In the genomic region with DNA sequence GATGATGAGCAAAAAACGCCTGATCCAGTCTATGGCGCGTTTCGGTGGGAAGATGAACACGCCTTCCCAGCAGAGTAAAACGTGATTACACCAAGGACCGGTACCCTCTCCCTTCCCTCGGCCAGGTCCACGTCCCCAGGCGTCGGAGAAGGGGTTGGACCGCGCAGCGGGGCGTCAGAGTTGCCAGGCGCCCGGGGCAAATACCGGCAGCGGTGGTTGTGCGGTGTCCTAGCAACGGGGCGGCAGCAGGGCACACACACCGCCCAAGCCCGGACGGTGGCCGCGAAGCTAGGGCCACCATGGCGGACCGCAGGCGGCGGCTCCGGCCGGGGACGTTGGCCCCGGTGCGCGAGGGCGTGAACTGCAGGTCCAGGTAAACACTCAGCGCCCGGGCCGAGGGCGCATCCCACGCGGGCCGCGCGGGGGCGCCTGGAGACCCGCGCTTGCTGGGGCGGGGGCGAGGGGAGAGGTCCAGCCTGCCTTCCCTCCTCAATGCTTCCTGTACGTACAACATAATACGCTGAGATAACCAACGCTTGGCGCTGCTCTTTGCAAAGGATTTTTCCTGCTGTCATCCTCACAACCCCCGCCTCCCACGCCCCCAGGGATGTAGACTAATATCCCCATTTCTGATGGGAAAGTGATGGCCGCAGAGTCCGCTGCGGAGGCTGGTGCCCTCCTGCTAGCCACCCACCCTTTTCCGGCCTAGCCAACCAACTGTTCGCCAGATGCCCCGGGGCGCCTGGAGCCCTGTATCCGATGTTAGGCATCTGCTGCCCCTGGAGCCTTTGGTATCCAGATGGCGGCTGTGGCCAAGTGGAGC, we compare ENCODE assay signal across 1 cellular context.
A peak's percentile ranks its signal among the peaks of the same experiment; 100 is the strongest.
TF ChIP-seq lines count a peak whose summit lies in the region.

A gene with protein sequence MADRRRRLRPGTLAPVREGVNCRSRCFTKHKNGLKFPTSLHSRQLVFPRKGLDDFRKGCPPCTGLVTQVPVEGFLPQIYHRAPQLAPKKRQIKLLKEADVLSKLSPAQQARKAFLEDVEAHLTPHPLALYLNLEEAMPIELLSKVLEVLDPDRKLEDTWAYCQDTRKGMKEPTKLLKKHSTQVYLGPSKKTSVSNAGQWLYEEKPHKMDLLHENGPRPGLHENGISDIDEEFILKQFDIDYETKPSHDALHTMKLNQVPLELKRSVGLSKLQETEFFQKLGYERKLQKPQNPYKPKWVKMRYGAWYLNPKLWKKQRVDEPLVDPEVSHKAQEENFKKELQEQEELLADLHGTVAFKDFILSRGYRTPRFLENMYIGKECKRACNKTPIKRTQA (plus strand): TSS at position 274 of the 823 bp plus-strand sequence. CDS start 26 bp downstream, at position 300.

TF ChIP-seq in liver, 16 proteins besides CTCF, POLR2A, EP300 and RAD21 (continued from another document):
- TF ChIP-seq, protein P1, sequence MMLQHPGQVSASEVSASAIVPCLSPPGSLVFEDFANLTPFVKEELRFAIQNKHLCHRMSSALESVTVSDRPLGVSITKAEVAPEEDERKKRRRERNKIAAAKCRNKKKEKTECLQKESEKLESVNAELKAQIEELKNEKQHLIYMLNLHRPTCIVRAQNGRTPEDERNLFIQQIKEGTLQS (IDR thresholded peaks at IDR 0.05), result no peak
- TF ChIP-seq FOXA1 (IDR thresholded peaks at IDR 0.05) (peak; percentile 24), GABPA (IDR thresholded peaks at IDR 0.05 in 1 of 2, conservative IDR thresholded peaks at IDR 0.05 in 1 of 2) (no peak), FOXA2 (IDR thresholded peaks at IDR 0.05) (peak; percentile 66), HNF4A (conservative IDR thresholded peaks at IDR 0.05) (peak in 1 of 2 donors; percentile 84), YY1 (IDR thresholded peaks at IDR 0.05) (peak; percentile 96), JUND (IDR thresholded peaks at IDR 0.05) (no peak), NR2F2 (IDR thresholded peaks at IDR 0.05) (no peak)
- TF ChIP-seq, protein P2, sequence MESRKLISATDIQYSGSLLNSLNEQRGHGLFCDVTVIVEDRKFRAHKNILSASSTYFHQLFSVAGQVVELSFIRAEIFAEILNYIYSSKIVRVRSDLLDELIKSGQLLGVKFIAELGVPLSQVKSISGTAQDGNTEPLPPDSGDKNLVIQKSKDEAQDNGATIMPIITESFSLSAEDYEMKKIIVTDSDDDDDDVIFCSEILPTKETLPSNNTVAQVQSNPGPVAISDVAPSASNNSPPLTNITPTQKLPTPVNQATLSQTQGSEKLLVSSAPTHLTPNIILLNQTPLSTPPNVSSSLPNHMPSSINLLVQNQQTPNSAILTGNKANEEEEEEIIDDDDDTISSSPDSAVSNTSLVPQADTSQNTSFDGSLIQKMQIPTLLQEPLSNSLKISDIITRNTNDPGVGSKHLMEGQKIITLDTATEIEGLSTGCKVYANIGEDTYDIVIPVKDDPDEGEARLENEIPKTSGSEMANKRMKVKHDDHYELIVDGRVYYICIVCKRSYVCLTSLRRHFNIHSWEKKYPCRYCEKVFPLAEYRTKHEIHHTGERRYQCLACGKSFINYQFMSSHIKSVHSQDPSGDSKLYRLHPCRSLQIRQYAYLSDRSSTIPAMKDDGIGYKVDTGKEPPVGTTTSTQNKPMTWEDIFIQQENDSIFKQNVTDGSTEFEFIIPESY (IDR thresholded peaks at IDR 0.05), result no peak
